1 cellular context compared by ENCODE assay signal in the genomic region with DNA sequence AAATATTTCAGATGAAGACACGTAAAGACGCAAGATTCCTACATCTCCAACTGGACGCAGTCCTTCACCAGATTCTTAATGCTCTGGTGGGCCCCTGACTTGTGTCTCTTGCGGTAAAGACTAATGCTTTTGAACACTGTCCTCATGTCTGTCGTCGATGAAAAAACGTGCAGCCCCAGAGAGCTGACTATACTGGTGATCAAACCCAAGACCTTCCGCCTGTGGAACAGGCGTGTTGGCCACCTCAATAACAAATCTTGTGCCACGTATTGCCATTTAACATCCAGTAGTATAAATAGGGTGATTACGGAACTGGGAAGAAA.
TF ChIP-seq lines count a peak whose summit lies in the region.

No MANE protein-coding gene starts in this region.

TF ChIP-seq in HepG2, 621 proteins besides CTCF, POLR2A, EP300 and RAD21 (continued from another document):
- TF ChIP-seq DZIP1 (CRISPR knock-in tag; IDR thresholded peaks at IDR 0.05) (no peak), ZNF891 (CRISPR knock-in tag; IDR thresholded peaks at IDR 0.05) (no peak), ZFAT (CRISPR knock-in tag; conservative IDR thresholded peaks at IDR 0.05) (no peak), ZNF800 (CRISPR knock-in tag; IDR thresholded peaks at IDR 0.05) (no peak), ESRRA (CRISPR knock-in tag; IDR thresholded peaks at IDR 0.05; ENCODE audit: low read depth) (no peak), MBNL3 (CRISPR knock-in tag; conservative IDR thresholded peaks at IDR 0.05) (no peak), ZNF816 (CRISPR knock-in tag; IDR thresholded peaks at IDR 0.05; ENCODE audit: borderline replicate concordance) (no peak), ZNF567 (CRISPR knock-in tag; IDR thresholded peaks at IDR 0.05; ENCODE audit: borderline replicate concordance) (no peak), ZNF343 (CRISPR knock-in tag; IDR thresholded peaks at IDR 0.05) (0 out of 2 replicates have a peak, but pooled peaks have one; percentile 11), HDAC2 (CRISPR knock-in tag; IDR thresholded peaks at IDR 0.05) (no peak), ZNF850 (CRISPR knock-in tag; conservative IDR thresholded peaks at IDR 0.05) (no peak), HCFC1 (IDR thresholded peaks at IDR 0.05; ENCODE audit: low read depth, low read length) (no peak), ZNF841 (CRISPR knock-in tag; IDR thresholded peaks at IDR 0.05; ENCODE audit: borderline replicate concordance) (no peak), GATA4 (IDR thresholded peaks at IDR 0.05; ENCODE audit: borderline replicate concordance, low read depth) (no peak), ZFP36L2 (CRISPR knock-in tag; IDR thresholded peaks at IDR 0.05) (no peak), NFRKB (IDR thresholded peaks at IDR 0.05) (no peak), YY1 (IDR thresholded peaks at IDR 0.05; ENCODE audit: insufficient read depth, insufficient replicate concordance, low read depth, low read length) (no peak)
- TF ChIP-seq, protein P1, sequence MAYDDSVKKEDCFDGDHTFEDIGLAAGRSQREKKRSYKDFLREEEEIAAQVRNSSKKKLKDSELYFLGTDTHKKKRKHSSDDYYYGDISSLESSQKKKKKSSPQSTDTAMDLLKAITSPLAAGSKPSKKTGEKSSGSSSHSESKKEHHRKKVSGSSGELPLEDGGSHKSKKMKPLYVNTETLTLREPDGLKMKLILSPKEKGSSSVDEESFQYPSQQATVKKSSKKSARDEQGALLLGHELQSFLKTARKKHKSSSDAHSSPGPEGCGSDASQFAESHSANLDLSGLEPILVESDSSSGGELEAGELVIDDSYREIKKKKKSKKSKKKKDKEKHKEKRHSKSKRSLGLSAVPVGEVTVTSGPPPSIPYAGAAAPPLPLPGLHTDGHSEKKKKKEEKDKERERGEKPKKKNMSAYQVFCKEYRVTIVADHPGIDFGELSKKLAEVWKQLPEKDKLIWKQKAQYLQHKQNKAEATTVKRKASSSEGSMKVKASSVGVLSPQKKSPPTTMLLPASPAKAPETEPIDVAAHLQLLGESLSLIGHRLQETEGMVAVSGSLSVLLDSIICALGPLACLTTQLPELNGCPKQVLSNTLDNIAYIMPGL (CRISPR knock-in tag; IDR thresholded peaks at IDR 0.05; ENCODE audit: borderline replicate concordance in 1 of 2, low read depth in 1 of 2), result no peak
